ENCODE assay signal across 2 cellular contexts in the genomic region with DNA sequence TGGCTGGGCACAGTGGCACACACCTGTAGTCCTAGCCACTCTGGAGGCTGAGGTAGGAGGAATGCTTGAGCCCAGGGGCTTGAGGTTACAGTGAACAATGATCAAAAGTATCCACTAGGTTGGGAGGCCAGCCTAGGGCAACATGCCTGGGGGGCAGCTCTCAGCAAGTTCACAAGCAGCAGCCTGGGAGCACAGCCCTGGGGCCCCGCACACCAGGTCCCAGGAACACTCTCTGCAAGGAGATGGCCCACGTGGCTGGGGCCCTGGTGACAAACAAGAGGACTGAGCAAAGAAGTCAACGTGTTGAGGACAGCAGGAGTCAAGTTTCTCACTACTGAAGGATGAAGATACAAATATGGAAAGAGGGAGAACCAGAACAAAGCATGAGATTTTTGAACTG.
TF ChIP-seq lines count a peak whose summit lies in the region.

No MANE protein-coding gene starts in this region.

TF ChIP-seq in A549, 52 proteins besides CTCF, POLR2A, EP300 and RAD21:
- TF ChIP-seq ZNF302 (CRISPR knock-in tag; IDR thresholded peaks at IDR 0.05): no peak
- TF ChIP-seq ZFP36 (IDR thresholded peaks at IDR 0.05; ENCODE audit: borderline replicate concordance, partially characterized antibody): no peak
- TF ChIP-seq CBX2 (IDR thresholded peaks at IDR 0.05; ENCODE audit: borderline replicate concordance, low read depth): no peak
- no peak for TF ChIP-seq CHD2 (IDR thresholded peaks at IDR 0.05; ENCODE audit: low read length, partially characterized antibody)

TF ChIP-seq in IMR-90, 13 proteins besides CTCF, POLR2A, EP300 and RAD21:
- TF ChIP-seq NFE2L2 (IDR thresholded peaks at IDR 0.05; ENCODE audit: low read depth, low read length) (no peak), CHD1 (IDR thresholded peaks at IDR 0.05; ENCODE audit: low read depth, low read length) (no peak), MXI1 (IDR thresholded peaks at IDR 0.05; ENCODE audit: borderline replicate concordance, low read depth, low read length) (no peak), MAZ (IDR thresholded peaks at IDR 0.05; ENCODE audit: borderline replicate concordance, low read depth, low read length) (no peak), MAFK (IDR thresholded peaks at IDR 0.05; ENCODE audit: low read depth, low read length) (no peak), SMC3 (IDR thresholded peaks at IDR 0.05; ENCODE audit: low read depth, low read length) (no peak), ELK1 (IDR thresholded peaks at IDR 0.05; ENCODE audit: borderline replicate concordance, low read depth, low read length) (no peak), BHLHE40 (IDR thresholded peaks at IDR 0.05; ENCODE audit: low read depth, low read length) (no peak), RCOR1 (IDR thresholded peaks at IDR 0.05; ENCODE audit: insufficient replicate concordance, low read length) (no peak), FOS (IDR thresholded peaks at IDR 0.05; ENCODE audit: low read depth, low read length) (no peak), RFX5 (IDR thresholded peaks at IDR 0.05; ENCODE audit: low read depth, low read length) (no peak), CEBPB (IDR thresholded peaks at IDR 0.05; ENCODE audit: low read depth, low read length) (no peak), USF2 (IDR thresholded peaks at IDR 0.05; ENCODE audit: low read depth, low read length) (no peak)
